1 cellular context compared by ENCODE assay signal in the genomic region with DNA sequence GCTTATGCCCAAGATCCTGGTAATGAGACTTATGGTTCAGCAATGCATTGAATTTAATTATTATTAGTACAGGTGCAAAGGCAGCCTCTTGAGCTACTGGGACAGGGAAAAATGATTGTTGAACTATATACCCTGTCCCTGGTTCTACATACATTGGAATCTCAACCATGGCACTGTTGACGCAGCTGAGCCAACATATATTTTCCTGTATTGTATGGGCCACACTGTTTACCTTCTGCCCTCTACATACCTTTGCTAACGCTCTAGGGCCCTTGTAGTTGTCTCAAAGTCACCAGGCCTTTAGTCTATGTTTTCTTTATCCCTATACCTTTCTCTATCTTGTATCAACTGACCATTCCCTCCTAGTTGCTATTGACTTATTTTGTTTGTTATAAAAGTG.
TF ChIP-seq lines count a peak whose summit lies in the region.

No MANE protein-coding gene starts in this region.

TF ChIP-seq in HepG2, 621 proteins besides CTCF, POLR2A, EP300 and RAD21 (continued from another document):
- TF ChIP-seq ZNF800 (CRISPR knock-in tag; IDR thresholded peaks at IDR 0.05) (no peak), MAFF (IDR thresholded peaks at IDR 0.05; ENCODE audit: low read depth, low read length) (no peak), TCF7 (IDR thresholded peaks at IDR 0.05; ENCODE audit: low read depth) (peak; percentile 46; the same call in 1 of the 2 replicates), ZNF614 (CRISPR knock-in tag; IDR thresholded peaks at IDR 0.05; ENCODE audit: borderline replicate concordance) (no peak), MED8 (CRISPR knock-in tag; IDR thresholded peaks at IDR 0.05; ENCODE audit: insufficient replicate concordance) (no peak), SNAI1 (CRISPR knock-in tag; IDR thresholded peaks at IDR 0.05; ENCODE audit: borderline replicate concordance) (no peak), ZNF24 (IDR thresholded peaks at IDR 0.05) (no peak), ZNF441 (CRISPR knock-in tag; IDR thresholded peaks at IDR 0.05; ENCODE audit: borderline replicate concordance) (no peak), FOXC1 (CRISPR knock-in tag; IDR thresholded peaks at IDR 0.05; ENCODE audit: borderline replicate concordance) (no peak), ZNF878 (CRISPR knock-in tag; IDR thresholded peaks at IDR 0.05) (no peak), NCOA2 (CRISPR knock-in tag; IDR thresholded peaks at IDR 0.05) (peak; percentile 49; the same call in 1 of the 2 replicates), ZNF883 (CRISPR knock-in tag; IDR thresholded peaks at IDR 0.05; ENCODE audit: not compliant biosample characterization) (no peak), CHD4 (IDR thresholded peaks at IDR 0.05; ENCODE audit: borderline replicate concordance, low read length) (no peak), ZNF430 (CRISPR knock-in tag; IDR thresholded peaks at IDR 0.05) (no peak), SMAD3 (CRISPR knock-in tag; IDR thresholded peaks at IDR 0.05) (no peak), ZBTB42 (CRISPR knock-in tag; IDR thresholded peaks at IDR 0.05) (no peak), ZNF761 (CRISPR knock-in tag; conservative IDR thresholded peaks at IDR 0.05) (no peak), TBL1XR1 (IDR thresholded peaks at IDR 0.05; ENCODE audit: borderline replicate concordance, low read length, partially characterized antibody) (no peak), NFE2 (CRISPR knock-in tag; IDR thresholded peaks at IDR 0.05) (no peak), ZNF530 (CRISPR knock-in tag; IDR thresholded peaks at IDR 0.05; ENCODE audit: low read depth) (no peak), SKI (IDR thresholded peaks at IDR 0.05; ENCODE audit: partially characterized antibody) (no peak), ZNF549 (CRISPR knock-in tag; IDR thresholded peaks at IDR 0.05) (no peak), ZNF652 (CRISPR knock-in tag; IDR thresholded peaks at IDR 0.05; ENCODE audit: borderline replicate concordance, low read depth) (no peak), PRMT3 (CRISPR knock-in tag; IDR thresholded peaks at IDR 0.05; ENCODE audit: borderline replicate concordance, low read depth) (no peak), GZF1 (CRISPR knock-in tag; IDR thresholded peaks at IDR 0.05) (no peak), SNAPC4 (CRISPR knock-in tag; IDR thresholded peaks at IDR 0.05) (no peak), HBP1 (CRISPR knock-in tag; IDR thresholded peaks at IDR 0.05; ENCODE audit: low read depth) (no peak), ZSCAN22 (CRISPR knock-in tag; IDR thresholded peaks at IDR 0.05) (no peak), ZKSCAN8 (CRISPR knock-in tag; IDR thresholded peaks at IDR 0.05; ENCODE audit: borderline replicate concordance) (no peak), ZC3H13 (CRISPR knock-in tag; IDR thresholded peaks at IDR 0.05) (no peak), ZMYM4 (CRISPR knock-in tag; IDR thresholded peaks at IDR 0.05) (no peak), KLF9 (CRISPR knock-in tag; IDR thresholded peaks at IDR 0.05; ENCODE audit: low read depth) (no peak), ADNP (CRISPR knock-in tag; IDR thresholded peaks at IDR 0.05) (no peak), GATAD2A (CRISPR knock-in tag; IDR thresholded peaks at IDR 0.05) (peak; percentile 56), ZNF7 (CRISPR knock-in tag; IDR thresholded peaks at IDR 0.05) (no peak), TMF1 (CRISPR knock-in tag; IDR thresholded peaks at IDR 0.05; ENCODE audit: low read depth) (no peak), ZNF543 (CRISPR knock-in tag; IDR thresholded peaks at IDR 0.05) (no peak), HIVEP1 (CRISPR knock-in tag; IDR thresholded peaks at IDR 0.05) (no peak), ZNF777 (CRISPR knock-in tag; IDR thresholded peaks at IDR 0.05) (no peak), SMAD1 (CRISPR knock-in tag; IDR thresholded peaks at IDR 0.05; ENCODE audit: borderline replicate concordance, low read depth) (no peak), HMG20A (CRISPR knock-in tag; IDR thresholded peaks at IDR 0.05; ENCODE audit: borderline replicate concordance) (peak; percentile 55), ATM (IDR thresholded peaks at IDR 0.05; ENCODE audit: borderline replicate concordance) (no peak), ZNF740 (CRISPR knock-in tag; IDR thresholded peaks at IDR 0.05) (no peak), EED (CRISPR knock-in tag; IDR thresholded peaks at IDR 0.05) (no peak)
- TF ChIP-seq, protein P1, sequence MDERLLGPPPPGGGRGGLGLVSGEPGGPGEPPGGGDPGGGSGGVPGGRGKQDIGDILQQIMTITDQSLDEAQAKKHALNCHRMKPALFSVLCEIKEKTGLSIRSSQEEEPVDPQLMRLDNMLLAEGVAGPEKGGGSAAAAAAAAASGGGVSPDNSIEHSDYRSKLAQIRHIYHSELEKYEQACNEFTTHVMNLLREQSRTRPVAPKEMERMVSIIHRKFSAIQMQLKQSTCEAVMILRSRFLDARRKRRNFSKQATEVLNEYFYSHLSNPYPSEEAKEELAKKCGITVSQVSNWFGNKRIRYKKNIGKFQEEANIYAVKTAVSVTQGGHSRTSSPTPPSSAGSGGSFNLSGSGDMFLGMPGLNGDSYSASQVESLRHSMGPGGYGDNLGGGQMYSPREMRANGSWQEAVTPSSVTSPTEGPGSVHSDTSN (CRISPR knock-in tag; IDR thresholded peaks at IDR 0.05): no peak
- TF ChIP-seq, protein P2, sequence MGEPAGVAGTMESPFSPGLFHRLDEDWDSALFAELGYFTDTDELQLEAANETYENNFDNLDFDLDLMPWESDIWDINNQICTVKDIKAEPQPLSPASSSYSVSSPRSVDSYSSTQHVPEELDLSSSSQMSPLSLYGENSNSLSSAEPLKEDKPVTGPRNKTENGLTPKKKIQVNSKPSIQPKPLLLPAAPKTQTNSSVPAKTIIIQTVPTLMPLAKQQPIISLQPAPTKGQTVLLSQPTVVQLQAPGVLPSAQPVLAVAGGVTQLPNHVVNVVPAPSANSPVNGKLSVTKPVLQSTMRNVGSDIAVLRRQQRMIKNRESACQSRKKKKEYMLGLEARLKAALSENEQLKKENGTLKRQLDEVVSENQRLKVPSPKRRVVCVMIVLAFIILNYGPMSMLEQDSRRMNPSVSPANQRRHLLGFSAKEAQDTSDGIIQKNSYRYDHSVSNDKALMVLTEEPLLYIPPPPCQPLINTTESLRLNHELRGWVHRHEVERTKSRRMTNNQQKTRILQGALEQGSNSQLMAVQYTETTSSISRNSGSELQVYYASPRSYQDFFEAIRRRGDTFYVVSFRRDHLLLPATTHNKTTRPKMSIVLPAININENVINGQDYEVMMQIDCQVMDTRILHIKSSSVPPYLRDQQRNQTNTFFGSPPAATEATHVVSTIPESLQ (CRISPR knock-in tag; conservative IDR thresholded peaks at IDR 0.05): no peak
- TF ChIP-seq, protein P3, sequence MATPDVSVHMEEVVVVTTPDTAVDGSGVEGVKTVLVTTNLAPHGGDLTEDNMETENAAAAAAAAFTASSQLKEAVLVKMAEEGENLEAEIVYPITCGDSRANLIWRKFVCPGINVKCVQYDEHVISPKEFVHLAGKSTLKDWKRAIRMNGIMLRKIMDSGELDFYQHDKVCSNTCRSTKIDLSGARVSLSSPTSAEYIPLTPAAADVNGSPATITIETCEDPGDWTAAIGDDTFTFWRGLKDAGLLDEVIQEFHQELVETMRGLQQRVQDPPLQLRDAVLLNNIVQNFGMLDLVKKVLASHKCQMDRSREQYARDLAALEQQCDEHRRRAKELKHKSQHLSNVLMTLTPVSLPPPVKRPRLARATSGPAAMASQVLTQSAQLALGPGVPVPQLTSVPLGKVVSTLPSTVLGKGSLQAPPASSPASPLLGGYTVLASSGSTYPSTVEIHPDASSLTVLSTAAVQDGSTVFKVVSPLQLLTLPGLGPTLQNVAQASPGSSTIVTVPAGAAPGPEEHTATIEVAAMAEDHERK (CRISPR knock-in tag; IDR thresholded peaks at IDR 0.05; ENCODE audit: low read depth): no peak
- TF ChIP-seq, protein P4, sequence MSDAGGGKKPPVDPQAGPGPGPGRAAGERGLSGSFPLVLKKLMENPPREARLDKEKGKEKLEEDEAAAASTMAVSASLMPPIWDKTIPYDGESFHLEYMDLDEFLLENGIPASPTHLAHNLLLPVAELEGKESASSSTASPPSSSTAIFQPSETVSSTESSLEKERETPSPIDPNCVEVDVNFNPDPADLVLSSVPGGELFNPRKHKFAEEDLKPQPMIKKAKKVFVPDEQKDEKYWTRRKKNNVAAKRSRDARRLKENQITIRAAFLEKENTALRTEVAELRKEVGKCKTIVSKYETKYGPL (CRISPR knock-in tag; IDR thresholded peaks at IDR 0.05): no peak
- TF ChIP-seq, protein P5, sequence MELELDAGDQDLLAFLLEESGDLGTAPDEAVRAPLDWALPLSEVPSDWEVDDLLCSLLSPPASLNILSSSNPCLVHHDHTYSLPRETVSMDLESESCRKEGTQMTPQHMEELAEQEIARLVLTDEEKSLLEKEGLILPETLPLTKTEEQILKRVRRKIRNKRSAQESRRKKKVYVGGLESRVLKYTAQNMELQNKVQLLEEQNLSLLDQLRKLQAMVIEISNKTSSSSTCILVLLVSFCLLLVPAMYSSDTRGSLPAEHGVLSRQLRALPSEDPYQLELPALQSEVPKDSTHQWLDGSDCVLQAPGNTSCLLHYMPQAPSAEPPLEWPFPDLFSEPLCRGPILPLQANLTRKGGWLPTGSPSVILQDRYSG (CRISPR knock-in tag; IDR thresholded peaks at IDR 0.05): no peak
- TF ChIP-seq, protein P6, sequence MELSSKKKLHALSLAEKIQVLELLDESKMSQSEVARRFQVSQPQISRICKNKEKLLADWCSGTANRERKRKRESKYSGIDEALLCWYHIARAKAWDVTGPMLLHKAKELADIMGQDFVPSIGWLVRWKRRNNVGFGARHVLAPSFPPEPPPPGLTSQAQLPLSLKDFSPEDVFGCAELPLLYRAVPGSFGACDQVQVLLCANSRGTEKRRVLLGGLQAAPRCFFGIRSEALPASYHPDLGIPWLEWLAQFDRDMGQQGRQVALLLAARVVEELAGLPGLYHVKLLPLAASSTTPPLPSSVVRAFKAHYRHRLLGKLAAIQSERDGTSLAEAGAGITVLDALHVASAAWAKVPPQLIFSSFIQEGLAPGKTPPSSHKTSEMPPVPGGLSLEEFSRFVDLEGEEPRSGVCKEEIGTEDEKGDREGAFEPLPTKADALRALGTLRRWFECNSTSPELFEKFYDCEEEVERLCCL (CRISPR knock-in tag; IDR thresholded peaks at IDR 0.05; ENCODE audit: borderline replicate concordance): no peak
